14 cellular contexts compared by ENCODE assay signal in the genomic region with DNA sequence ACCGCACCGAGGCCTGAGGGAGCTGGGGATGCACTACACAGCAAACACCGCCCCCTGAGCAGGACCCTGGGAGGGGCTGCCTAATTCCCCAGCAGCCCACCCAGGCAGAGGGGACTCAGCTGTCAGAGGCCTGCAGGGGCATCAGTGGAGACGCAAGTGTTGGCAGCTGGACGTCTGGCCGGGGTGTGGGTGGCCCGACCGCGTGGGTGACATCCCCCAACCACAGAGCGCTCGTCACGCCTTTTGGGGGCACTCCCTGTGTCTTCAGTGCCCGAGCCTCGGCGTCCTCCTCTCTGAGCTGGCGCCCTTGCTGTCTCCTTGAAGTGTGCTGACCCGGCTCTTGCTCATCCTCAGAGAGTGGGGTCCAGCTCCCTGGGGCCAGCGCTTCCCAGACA.
"Had no signal": no experiment of that assay in that cellular context is flagged by ENCODE, and none has a peak within 500 bp of the region (broad histone marks: within the 10 kb centered on the region; RNA-seq: fewer than 3 reads in every experiment).

No MANE protein-coding gene starts in this region.

- DNase-seq: activated B cell treated with CpG ODN at 0.5 μM for 24 hours; activated CD4-positive, alpha-beta memory T cell treated with anti-CD3 and anti-CD28 coated beads, Interleukin-2, amount 10 ng/mL, durations not matched to agents 7 days and 5 days; activated CD4-positive, alpha-beta T cell treated with anti-CD3 and anti-CD28 coated beads for 4 hours; foreskin fibroblast; left ventricle myocardium inferior; mucosa of descending colon; naive B cell; stimulated activated naive CD4-positive, alpha-beta T cell treated with Interleukin-2 at 50 U/mL for 16 hours had no signal

- H3K4me3 ChIP-seq: left ventricle myocardium inferior, mucosa of descending colon, pancreas, SK-N-MC, tibial artery had no signal

- H3K9me3 ChIP-seq: left ventricle myocardium inferior, mucosa of descending colon, pancreas, tibial artery had no signal

- ATAC-seq: mucosa of descending colon, pancreas had no signal

- H3K36me3 ChIP-seq: left ventricle myocardium inferior, pancreas, tibial artery had no signal

- H3K4me1 ChIP-seq: left ventricle myocardium inferior, pancreas, tibial artery had no signal

- FAIRE-seq: keratinocyte, pancreas, TTC549, urothelium cell line had no signal

- H3K27ac ChIP-seq: left ventricle myocardium inferior, pancreas, SK-N-MC, tibial artery had no signal
